In the genomic region with DNA sequence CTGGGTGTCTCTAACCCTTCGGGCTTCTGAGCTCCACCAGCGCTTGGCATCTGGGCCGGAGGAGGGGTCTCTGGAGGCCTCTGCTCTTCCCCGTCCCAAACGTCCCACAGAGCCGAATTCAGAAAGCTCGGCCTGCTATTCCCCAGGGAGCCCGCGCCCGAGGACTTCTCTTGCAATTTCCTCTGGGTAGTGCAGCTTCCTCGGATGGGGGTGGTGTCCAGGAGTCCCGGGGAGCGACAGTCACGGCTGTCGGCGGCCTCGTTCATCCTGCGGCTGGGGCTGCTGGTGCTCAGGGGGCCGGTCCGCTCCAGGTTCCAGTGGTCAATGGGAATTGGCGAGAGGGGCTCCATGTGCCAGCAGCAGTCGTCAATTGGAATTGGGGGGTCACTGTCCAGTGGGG, we compare ENCODE assay signal across 25 cellular contexts. TPM values are rescaled to one million over a fixed set of nuclear protein-coding genes. Genes with fewer than 3 reads are reported as not detected.
"Had no signal": no experiment of that assay in that cellular context is flagged by ENCODE, and none has a peak within 500 bp of the region (broad histone marks: within the 10 kb centered on the region; RNA-seq: fewer than 3 reads in every experiment).

No MANE protein-coding gene starts in this region.

- H2AFZ ChIP-seq: PC-9 had no signal

- H3K27ac ChIP-seq: PC-9 had no signal

- H3K9me3 Mint-ChIP-seq: activated B cell treated with CpG ODN at 0.5 μM for 24 hours; activated CD4-positive, alpha-beta memory T cell treated with anti-CD3 and anti-CD28 coated beads for 36 hours; activated CD4-positive, alpha-beta T cell treated with anti-CD3 and anti-CD28 coated beads, Interleukin-2, amount 10 ng/mL, durations not matched to agents 7 days and 5 days; activated naive CD4-positive, alpha-beta T cell treated with anti-CD3 and anti-CD28 coated beads, Interleukin-2, amount 50 U/mL, for 72 hours; activated naive CD8-positive, alpha-beta T cell treated with anti-CD3 and anti-CD28 coated beads, Interleukin-2, amount 50 U/mL, for 24 hours; activated T-cell treated with anti-CD3 and anti-CD28 coated beads, Interleukin-2, amount 50 U/mL, for 4 hours; T-cell had no signal

- H3K4me1 Mint-ChIP-seq: brain had no signal

- ATAC-seq: activated naive CD4-positive, alpha-beta T cell treated with anti-CD3 and anti-CD28 coated beads, Interleukin-2, amount 50 U/mL, for 72 hours; activated naive CD8-positive, alpha-beta T cell treated with anti-CD3 and anti-CD28 coated beads, Interleukin-2, amount 50 U/mL, for 24 hours; activated T-cell treated with anti-CD3 and anti-CD28 coated beads, Interleukin-2, amount 50 U/mL, for 4 hours; T-cell had no signal

- H3K27ac Mint-ChIP-seq: activated B cell treated with CpG ODN at 0.5 μM for 24 hours; activated CD4-positive, alpha-beta memory T cell treated with anti-CD3 and anti-CD28 coated beads for 36 hours; activated CD4-positive, alpha-beta T cell treated with anti-CD3 and anti-CD28 coated beads, Interleukin-2, amount 10 ng/mL, durations not matched to agents 7 days and 5 days; activated naive CD4-positive, alpha-beta T cell treated with anti-CD3 and anti-CD28 coated beads, Interleukin-2, amount 50 U/mL, for 72 hours; activated naive CD8-positive, alpha-beta T cell treated with anti-CD3 and anti-CD28 coated beads, Interleukin-2, amount 50 U/mL, for 24 hours; brain; T-cell had no signal

- H3K4me3 ChIP-seq: PC-9 had no signal

- H3K27me3 Mint-ChIP-seq: activated B cell treated with CpG ODN at 0.5 μM for 24 hours; activated CD4-positive, alpha-beta memory T cell treated with anti-CD3 and anti-CD28 coated beads for 36 hours; activated CD4-positive, alpha-beta T cell treated with anti-CD3 and anti-CD28 coated beads, Interleukin-2, amount 10 ng/mL, durations not matched to agents 7 days and 5 days; activated naive CD8-positive, alpha-beta T cell treated with anti-CD3 and anti-CD28 coated beads, Interleukin-2, amount 50 U/mL, for 24 hours; T-cell had no signal

- H3K4me3 Mint-ChIP-seq: activated B cell treated with CpG ODN at 0.5 μM for 24 hours; activated CD4-positive, alpha-beta memory T cell treated with anti-CD3 and anti-CD28 coated beads for 36 hours; activated CD4-positive, alpha-beta T cell treated with anti-CD3 and anti-CD28 coated beads, Interleukin-2, amount 10 ng/mL, durations not matched to agents 7 days and 5 days; activated naive CD8-positive, alpha-beta T cell treated with anti-CD3 and anti-CD28 coated beads, Interleukin-2, amount 50 U/mL, for 24 hours; activated T-cell treated with anti-CD3 and anti-CD28 coated beads, Interleukin-2, amount 50 U/mL, for 4 hours; brain; T-cell had no signal

- H3K4me2 ChIP-seq: PC-9 had no signal

- DNase-seq: activated B cell treated with CpG ODN at 0.5 μM for 24 hours; activated CD4-positive, alpha-beta memory T cell treated with anti-CD3 and anti-CD28 coated beads for 36 hours; activated CD4-positive, alpha-beta T cell treated with anti-CD3 and anti-CD28 coated beads for 1 hour; activated CD4-positive, alpha-beta T cell treated with anti-CD3 and anti-CD28 coated beads, Interleukin-2, amount 10 ng/mL, durations not matched to agents 7 days and 5 days; activated CD8-positive, alpha-beta memory T cell treated with anti-CD3 and anti-CD28 coated beads for 24 hours; activated effector memory CD4-positive, alpha-beta T cell treated with anti-CD3 and anti-CD28 coated beads, Interleukin-2, amount 50 U/mL, for 16 hours; activated naive CD4-positive, alpha-beta T cell treated with Interleukin-2 at 50 U/mL for 16 hours; activated naive CD8-positive, alpha-beta T cell treated with anti-CD3 and anti-CD28 coated beads, Interleukin-2, amount 50 U/mL, for 24 hours; activated T-cell treated with anti-CD3 and anti-CD28 coated beads, Interleukin-2, amount 50 U/mL, for 4 hours; amniotic stem cell; Kasumi-1; NCI-H1092 treated with DMSO at 0.1 percent for 48 hours; NCI-H1417 treated with DMSO at 0.1 percent for 48 hours; NCI-H1694 treated with DMSO at 0.1 percent for 48 hours; NCI-H2029 treated with DMSO at 0.1 percent for 48 hours; NCI-H510A treated with DMSO at 0.1 percent for 48 hours; NCI-H69; NK-92 treated with Interleukin-12 subunit alpha and Interleukin-12 subunit beta, amount 100 ng/mL, for 24 hours; PC-9; SIG-M5; T-cell; T-helper 2 cell; T1000 had no signal

RNA-seq across cellular contexts. Expression of a gene that starts 11.8 kb away (rescaled TPM):
- total RNA-seq: PC-9 had no signal
